Comparison of ENCODE assay signal across 26 cellular contexts in the genomic region with DNA sequence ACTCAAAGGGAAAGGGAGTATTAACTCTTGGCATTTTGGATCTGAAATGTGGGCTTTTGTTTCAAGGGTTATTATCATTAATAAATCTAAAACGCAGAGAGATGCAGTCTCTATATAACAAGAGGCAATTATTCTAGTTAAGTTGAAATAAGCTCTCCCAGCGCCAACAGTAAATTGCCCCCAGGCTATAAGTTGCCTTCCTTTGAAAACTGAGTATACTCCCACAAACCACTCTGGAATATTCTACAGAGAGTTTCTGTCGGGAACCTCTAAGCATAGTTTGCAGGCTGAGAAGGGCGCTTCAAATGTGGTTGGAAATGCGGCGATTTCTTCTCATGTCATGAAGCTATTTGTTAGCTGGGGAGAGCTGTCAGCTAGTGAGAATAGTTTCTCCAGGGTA. TPM values are rescaled to one million over a fixed set of nuclear protein-coding genes. Genes with fewer than 3 reads are reported as not detected.
DNase-seq lines count a peak whose midpoint lies in the region; ATAC-seq and TF ChIP-seq lines count a peak whose summit lies in the region.
"Had no signal": no experiment of that assay in that cellular context is flagged by ENCODE, and none has a peak within 500 bp of the region (broad histone marks: within the 10 kb centered on the region; RNA-seq: fewer than 3 reads in every experiment).

No MANE protein-coding gene starts in this region.

- H3K27ac Mint-ChIP-seq in activated naive CD8-positive, alpha-beta T cell treated with anti-CD3 and anti-CD28 coated beads, Interleukin-2, amount 50 U/mL, for 24 hours = no peak overlapping the region
- H3K27ac Mint-ChIP-seq: CD4-positive, alpha-beta T cell; H9 had no signal

- TF ChIP-seq CTCF in thyroid gland (IDR thresholded peaks at IDR 0.05) = no peak

- no peak for TF ChIP-seq POLR2A in thyroid gland (IDR thresholded peaks at IDR 0.05)

- H3K36me3 ChIP-seq in SK-N-MC (ENCODE audit: insufficient read depth, low read length) (no peaks in the 10 kb centered on the region; the same call in 1 of the 2 replicates), thyroid gland (no peaks in the 10 kb centered on the region)
- H3K36me3 ChIP-seq: BLaER1, SJCRH30 had no signal

- peaks cover 25 to 39% of the 10 kb centered on the region in 2 donors for H3K4me1 ChIP-seq in thyroid gland
- H3K4me1 ChIP-seq: BLaER1, SJCRH30 had no signal

- no peaks in the 10 kb centered on the region for H3K36me3 Mint-ChIP-seq in activated naive CD8-positive, alpha-beta T cell treated with anti-CD3 and anti-CD28 coated beads, Interleukin-2, amount 50 U/mL, for 24 hours (ENCODE audit: low read depth)

- H3K27me3 ChIP-seq in thyroid gland = no peaks in the 10 kb centered on the region

- H3K27me3 Mint-ChIP-seq in activated naive CD8-positive, alpha-beta T cell treated with anti-CD3 and anti-CD28 coated beads, Interleukin-2, amount 50 U/mL, for 24 hours = peaks cover 27% of the 10 kb centered on the region

- peak overlapping the region; percentile 69 for H3K27ac ChIP-seq in SK-N-MC
- H3K27ac ChIP-seq in thyroid gland = peak overlapping the region in 2 of 3 donors; percentile 94
- H3K27ac ChIP-seq: 22Rv1, BLaER1, GM23248, SJCRH30 had no signal

- H3K9me3 ChIP-seq in SK-N-MC (ENCODE audit: low read depth, low read length) (no peaks in the 10 kb centered on the region), thyroid gland (no peaks in the 10 kb centered on the region)
- H3K9me3 ChIP-seq: BLaER1, Caco-2, SJCRH30 had no signal

- H3K4me3 ChIP-seq in SK-N-MC (peak overlapping the region; percentile 4; the same call in 1 of the 2 replicates), thyroid gland (replicated peaks in 1 of 3) (no peak overlapping the region)
- H3K4me3 ChIP-seq: BLaER1, GM23248, SJCRH30 had no signal

- H3K4me1 Mint-ChIP-seq in activated naive CD8-positive, alpha-beta T cell treated with anti-CD3 and anti-CD28 coated beads, Interleukin-2, amount 50 U/mL, for 24 hours = no peaks in the 10 kb centered on the region

- intact Hi-C loops in thyroid gland (cut with DNase I) = no loop called here
- intact Hi-C loops in Right ventricle myocardium superior (cut with DNase I) = no loop called here

- DNase-seq in NCI-H1105 treated with DMSO at 0.1 percent for 48 hours (lab: John Stamatoyannopoulos, UW) (peak; percentile 11), NCI-H1105 (lab: John Stamatoyannopoulos, UW) (no peak), SK-N-MC (ENCODE audit: low read depth, low spot score) (peak; percentile 88), foreskin melanocyte (peak; percentile 74), thyroid gland (no peak), Right ventricle myocardium superior (no peak), NCI-H2081 treated with DMSO at 0.1 percent for 48 hours (lab: John Stamatoyannopoulos, UW) (no peak)
- no peak for DNase-seq in activated naive CD8-positive, alpha-beta T cell treated with anti-CD3 and anti-CD28 coated beads, Interleukin-2, amount 50 U/mL, for 24 hours
- DNase-seq: ACHN; Caco-2; CD4-positive, alpha-beta T cell; DMS 273 treated with DMSO at 0.1 percent for 48 hours; DMS79 treated with DMSO at 0.1 percent for 48 hours; GM23248; H9; KG1; NCI-H1092 treated with DMSO at 0.1 percent for 48 hours; NCI-H1694 treated with DMSO at 0.1 percent for 48 hours; NCI-H2107; NCI-H510A; NCI-H748 treated with DMSO at 0.1 percent for 48 hours; SJCRH30 had no signal

- no peak overlapping the region for H3K9ac ChIP-seq in SK-N-MC (ENCODE audit: insufficient read length)
- H3K9ac ChIP-seq: BLaER1, GM23248 had no signal

- 89 to 92% methylated on average over 6 of the region's 6 CpGs for WGBS in thyroid gland, 2 donors

- no peak overlapping the region for H3K4me3 Mint-ChIP-seq in activated naive CD8-positive, alpha-beta T cell treated with anti-CD3 and anti-CD28 coated beads, Interleukin-2, amount 50 U/mL, for 24 hours
- H3K4me3 Mint-ChIP-seq: CD4-positive, alpha-beta T cell; H9 had no signal

- H3K9me3 Mint-ChIP-seq in activated naive CD8-positive, alpha-beta T cell treated with anti-CD3 and anti-CD28 coated beads, Interleukin-2, amount 50 U/mL, for 24 hours = no peaks in the 10 kb centered on the region
- H3K9me3 Mint-ChIP-seq: CD4-positive, alpha-beta T cell; H9 had no signal

- no peak for ATAC-seq in activated naive CD8-positive, alpha-beta T cell treated with anti-CD3 and anti-CD28 coated beads, Interleukin-2, amount 50 U/mL, for 24 hours
- ATAC-seq in Right ventricle myocardium superior (ENCODE audit: poor library complexity) = no peak
- ATAC-seq: Panc1 had no signal

RNA-seq across cellular contexts. Expression of a gene that starts 5.6 kb away (rescaled TPM):
- total RNA-seq in thyroid gland (100 to 1,000 TPM in 2 of 4 donors, 10 to 100 TPM in 2; 19.6 to 211 (median 105) TPM), Right ventricle myocardium superior (not detected)
- total RNA-seq: CD4-positive, alpha-beta T cell; GM23248; HT1080; SJCRH30 had no signal

RNA-seq across cellular contexts. Expression of a gene that starts 46.3 kb away (rescaled TPM):
- 100 to 1,000 TPM in 2 of 4 donors, 10 to 100 TPM in 2; 87.0 to 113 (median 101) TPM for total RNA-seq in thyroid gland
- 25.2 TPM for total RNA-seq in Right ventricle myocardium superior

Comparison
In these comparisons a context has a peak if more than half of its experiments do, and no peak if none do; other contexts are left out.
1. DNase-seq: peak in NCI-H1105 treated with DMSO at 0.1 percent for 48 hours (single experiment), SK-N-MC (single experiment) and foreskin melanocyte (single experiment); none in NCI-H1105 (single experiment), thyroid gland (0 of 2), activated naive CD8-positive, alpha-beta T cell treated with anti-CD3 and anti-CD28 coated beads, Interleukin-2, amount 50 U/mL, for 24 hours (single experiment), Right ventricle myocardium superior (single experiment) and NCI-H2081 treated with DMSO at 0.1 percent for 48 hours (single experiment).
2. RNA of a gene that starts 5.6 kb away (total RNA-seq): 19.6 to 211 TPM in thyroid gland; not detected in Right ventricle myocardium superior (single experiment); every median in the first group is over 10 times any median in the second.